In genomic region chr1:200674838-200675587, GRCh38 we compare ENCODE assay signal across 23 cellular contexts. TPM values are rescaled to one million over a fixed set of nuclear protein-coding genes. Genes with fewer than 3 reads are reported as not detected.
DNase-seq lines count a peak whose midpoint lies in the region; ATAC-seq, FAIRE-seq and TF ChIP-seq lines count a peak whose summit lies in the region.
"Had no signal": no experiment of that assay in that cellular context is flagged by ENCODE, and none has a peak within 500 bp of the region (broad histone marks: within the 10 kb centered on the region; RNA-seq: fewer than 3 reads in every experiment).

No MANE protein-coding gene starts in this region.

- TF ChIP-seq POLR2A in HepG2 (IDR thresholded peaks at IDR 0.05; ENCODE audit: insufficient read depth in 1 of 2, low read depth in 2 of 2, low read length in 2 of 2), result no peak

- peak overlapping the region; percentile 60 for H3K9ac ChIP-seq in mammary epithelial cell (ENCODE audit: insufficient read depth, low read length)
- no peak overlapping the region for H3K9ac ChIP-seq in HepG2 (ENCODE audit: insufficient read depth, low read depth, low read length)

- CTCF ChIA-PET in mammary epithelial cell (lab: Charles Lee; ENCODE audit: low non-redundant PET), result interaction anchor here (1.0 kb wide), 1 partner anchor 53 kb away, joined by 9 read pairs; no protein-coding TSS in a partner anchor
- CTCF ChIA-PET in HepG2 (lab: Yijun Ruan, JAX; ENCODE audit: low intra/inter-chr PET ratio, low total read pairs), result no interaction called here

- peaks cover 28% of the 10 kb centered on the region for H3K4me1 Mint-ChIP-seq in stimulated activated naive CD8-positive, alpha-beta T cell treated with anti-CD3 and anti-CD28 coated beads, Interleukin-15, Interleukin-2, amounts not matched to agents 100 ng/mL and 50 ng/mL, for 24 hours (ENCODE audit: low read depth)
- peaks cover 20% of the 10 kb centered on the region for H3K4me1 Mint-ChIP-seq in type B pancreatic cell (ENCODE audit: unreplicated experiment)

- H3K4me3 ChIP-seq in mammary epithelial cell (replicated peaks in 1 of 3; ENCODE audit: insufficient read depth in 1 of 3, low read depth in 2 of 3, low read length in 3 of 3), result peak overlapping the region in 1 of 3 experiments; percentile 2
- H3K4me3 ChIP-seq in HepG2 (replicated peaks in 1 of 3; ENCODE audit: insufficient read depth in 1 of 3, low read depth in 2 of 3, low read length in 3 of 3), result no peak overlapping the region
- H3K4me3 ChIP-seq: ascending aorta, esophagus muscularis mucosa, testis had no signal

- peak overlapping the region; percentile 63 for H3K4me2 ChIP-seq in mammary epithelial cell (ENCODE audit: insufficient read depth, low read depth, low read length)
- H3K4me2 ChIP-seq in HepG2 (ENCODE audit: low read depth, low read length), result no peak overlapping the region

- dilution Hi-C loops in mammary epithelial cell (cut with HindIII; ENCODE audit: low sequenced_read_pairs), result loop anchor here (5.0 kb wide), 1 partner anchor 42 kb away; no protein-coding TSS in a partner anchor

- 59% methylated on average over 5 of the region's 5 CpGs for WGBS in mammary epithelial cell (ENCODE audit: low coverage, missing lambda C conversion rate)
- WGBS in HepG2 (ENCODE audit: low lambda C conversion rate), result 52% methylated on average over 5 of the region's 5 CpGs

- H4K20me1 ChIP-seq in mammary epithelial cell (ENCODE audit: insufficient read depth, low read length), result no peaks in the 10 kb centered on the region
- no peaks in the 10 kb centered on the region for H4K20me1 ChIP-seq in HepG2 (ENCODE audit: insufficient read depth, low read length)

- in situ Hi-C loops in mammary epithelial cell (cut with MboI; ENCODE audit: low sequenced_read_pairs in 2 of 2), result no loop called here
- in situ Hi-C loops in HepG2 (cut with HindIII; ENCODE audit: extremely low pct_ligation_motif_present, low pct_unique_long_range_greater_than_20kb), result no loop called here

- no peaks in the 10 kb centered on the region for H3K27me3 ChIP-seq in mammary epithelial cell (ENCODE audit: insufficient read depth, low read length)
- no peaks in the 10 kb centered on the region for H3K27me3 ChIP-seq in HepG2 (ENCODE audit: control insufficient read depth in 1 of 2, insufficient read depth in 2 of 2, low read length in 2 of 2)
- H3K27me3 ChIP-seq: ascending aorta, esophagus muscularis mucosa, testis had no signal

- no peaks in the 10 kb centered on the region for H3K9me3 ChIP-seq in mammary epithelial cell (replicated peaks; ENCODE audit: insufficient read depth, low read length)
- no peaks in the 10 kb centered on the region for H3K9me3 ChIP-seq in HepG2 (ENCODE audit: low read length)
- H3K9me3 ChIP-seq: ascending aorta, esophagus muscularis mucosa, testis had no signal

- no peak for DNase-seq in stimulated activated naive CD8-positive, alpha-beta T cell treated with anti-CD3 and anti-CD28 coated beads, Interleukin-15, Interleukin-2, amounts not matched to agents 100 U/mL and 50 U/mL, for 24 hours
- no peak for DNase-seq in mammary epithelial cell
- DNase-seq in HepG2 (ENCODE audit: low spot score), result no peak
- DNase-seq in type B pancreatic cell (ENCODE audit: extremely low spot score, unreplicated experiment), result no peak
- no peak for DNase-seq in DMS153 treated with DMSO at 0.1 percent for 48 hours (lab: John Stamatoyannopoulos, UW; ENCODE audit: unreplicated experiment)
- no peak for DNase-seq in caudate nucleus (lab: John Stamatoyannopoulos, UW)
- DNase-seq: activated CD4-positive, alpha-beta T cell treated with anti-CD3 and anti-CD28 coated beads, Interleukin-2, amount 50 U/mL, for 4 hours; activated naive CD4-positive, alpha-beta T cell treated with anti-CD3 and anti-CD28 coated beads, Interleukin-2, amount 10 ng/mL, durations not matched to agents 7 days and 5 days; C1 segment of cervical spinal cord; Calu3; effector CD8-positive, alpha-beta T cell; NCI-H146; NCI-H2171; NCI-H524 treated with DMSO at 0.1 percent for 48 hours; T-helper 9 cell; testis had no signal

- POLR2A ChIA-PET in HepG2 (lab: Yijun Ruan, JAX), result no interaction called here

- no peak for TF ChIP-seq EP300 in HepG2 (IDR thresholded peaks at IDR 0.05; ENCODE audit: low read depth in 2 of 2, low read length in 2 of 2)
- TF ChIP-seq EP300 in HepG2 (CRISPR knock-in tag; IDR thresholded peaks at IDR 0.05; ENCODE audit: borderline replicate concordance), result no peak

- H3K27ac ChIP-seq in mammary epithelial cell (ENCODE audit: insufficient read depth, low read depth, low read length) (peak overlapping the region; percentile 95), HepG2 (ENCODE audit: extremely low read length, insufficient read depth, low read length) (no peak overlapping the region), caudate nucleus (ENCODE audit: low read depth, low read length) (no peak overlapping the region)
- H3K27ac ChIP-seq: ascending aorta, esophagus muscularis mucosa, testis had no signal

- FAIRE-seq in HepG2 (lab: Jason Lieb, UNC), result no peak
- FAIRE-seq: H1 had no signal

- TF ChIP-seq CTCF in mammary epithelial cell (conservative IDR thresholded peaks at IDR 0.05 in 1 of 2, IDR thresholded peaks at IDR 0.05 in 1 of 2; ENCODE audit: extremely low read depth in 1 of 2, insufficient read depth in 1 of 2, low read depth in 1 of 2, low read length in 2 of 2) (no peak), HepG2 (CRISPR knock-in tag; IDR thresholded peaks at IDR 0.05) (no peak), type B pancreatic cell (conservative IDR thresholded peaks at IDR 0.05) (no peak)

- ATAC-seq in stimulated activated naive CD8-positive, alpha-beta T cell treated with anti-CD3 and anti-CD28 coated beads, Interleukin-15, Interleukin-2, amounts not matched to agents 100 U/mL and 50 U/mL, for 24 hours, result no peak
- ATAC-seq in HepG2 (no peak), GM19452 (IDR thresholded peaks at IDR 0.05; ENCODE audit: unreplicated experiment) (no peak)
- ATAC-seq: natural killer cell treated with Interleukin-12 subunit alpha and Interleukin-12 subunit beta and Interleukin-15 and Interleukin-18, amount 100 ng/mL, for 72 hours had no signal

- no peaks in the 10 kb centered on the region for H3K36me3 Mint-ChIP-seq in stimulated activated naive CD8-positive, alpha-beta T cell treated with anti-CD3 and anti-CD28 coated beads, Interleukin-15, Interleukin-2, amounts not matched to agents 100 ng/mL and 50 ng/mL, for 24 hours (ENCODE audit: low read depth)
- H3K36me3 Mint-ChIP-seq in type B pancreatic cell, result no peaks in the 10 kb centered on the region
- H3K36me3 Mint-ChIP-seq: activated naive CD4-positive, alpha-beta T cell treated with anti-CD3 and anti-CD28 coated beads, Interleukin-2, amount 10 ng/mL, durations not matched to agents 7 days and 5 days; IgD-negative memory B cell; natural killer cell treated with Interleukin-12 subunit alpha and Interleukin-12 subunit beta and Interleukin-15 and Interleukin-18, amount 100 ng/mL, for 72 hours had no signal

- no peak for TF ChIP-seq RAD21 in HepG2 (CRISPR knock-in tag; IDR thresholded peaks at IDR 0.05)

- peaks cover 3% of the 10 kb centered on the region for H3K79me2 ChIP-seq in mammary epithelial cell (ENCODE audit: insufficient read depth, low read length)
- no peaks in the 10 kb centered on the region for H3K79me2 ChIP-seq in HepG2 (ENCODE audit: insufficient read depth, low read length)

- peak overlapping the region; percentile 49 for H3K27ac Mint-ChIP-seq in stimulated activated naive CD8-positive, alpha-beta T cell treated with anti-CD3 and anti-CD28 coated beads, Interleukin-15, Interleukin-2, amounts not matched to agents 100 ng/mL and 50 ng/mL, for 24 hours
- peak overlapping the region; percentile 60 for H3K27ac Mint-ChIP-seq in type B pancreatic cell
- H3K27ac Mint-ChIP-seq: activated naive CD4-positive, alpha-beta T cell treated with anti-CD3 and anti-CD28 coated beads, Interleukin-2, amount 10 ng/mL, durations not matched to agents 7 days and 5 days had no signal

- H3K9me3 Mint-ChIP-seq in stimulated activated naive CD8-positive, alpha-beta T cell treated with anti-CD3 and anti-CD28 coated beads, Interleukin-15, Interleukin-2, amounts not matched to agents 100 ng/mL and 50 ng/mL, for 24 hours, result no peaks in the 10 kb centered on the region
- H3K9me3 Mint-ChIP-seq in type B pancreatic cell, result no peaks in the 10 kb centered on the region
- H3K9me3 Mint-ChIP-seq: activated naive CD4-positive, alpha-beta T cell treated with anti-CD3 and anti-CD28 coated beads, Interleukin-2, amount 10 ng/mL, durations not matched to agents 7 days and 5 days; IgD-negative memory B cell; natural killer cell treated with Interleukin-12 subunit alpha and Interleukin-12 subunit beta and Interleukin-15 and Interleukin-18, amount 100 ng/mL, for 72 hours had no signal

- intact Hi-C loops in mammary epithelial cell (cut with micrococcal nuclease), result loop anchor here (1.0 kb wide), 4 partner anchors 9 to 64 kb away; no protein-coding TSS in a partner anchor
- intact Hi-C loops in HepG2 (cut with micrococcal nuclease; ENCODE audit: unreplicated experiment), result no loop called here

- no peak overlapping the region for H3K4me3 Mint-ChIP-seq in stimulated activated naive CD8-positive, alpha-beta T cell treated with anti-CD3 and anti-CD28 coated beads, Interleukin-15, Interleukin-2, amounts not matched to agents 100 ng/mL and 50 ng/mL, for 24 hours
- no peak overlapping the region for H3K4me3 Mint-ChIP-seq in type B pancreatic cell
- H3K4me3 Mint-ChIP-seq: activated naive CD4-positive, alpha-beta T cell treated with anti-CD3 and anti-CD28 coated beads, Interleukin-2, amount 10 ng/mL, durations not matched to agents 7 days and 5 days; IgD-negative memory B cell; natural killer cell treated with Interleukin-12 subunit alpha and Interleukin-12 subunit beta and Interleukin-15 and Interleukin-18, amount 100 ng/mL, for 72 hours had no signal

- H3K27me3 Mint-ChIP-seq in stimulated activated naive CD8-positive, alpha-beta T cell treated with anti-CD3 and anti-CD28 coated beads, Interleukin-15, Interleukin-2, amounts not matched to agents 100 ng/mL and 50 ng/mL, for 24 hours, result peaks cover 3% of the 10 kb centered on the region
- no peaks in the 10 kb centered on the region for H3K27me3 Mint-ChIP-seq in type B pancreatic cell
- H3K27me3 Mint-ChIP-seq: activated naive CD4-positive, alpha-beta T cell treated with anti-CD3 and anti-CD28 coated beads, Interleukin-2, amount 10 ng/mL, durations not matched to agents 7 days and 5 days; IgD-negative memory B cell had no signal

- H2AFZ ChIP-seq in mammary epithelial cell (ENCODE audit: low read depth, low read length) (peak overlapping the region; percentile 51), HepG2 (ENCODE audit: low read length) (no peak overlapping the region)

- no peaks in the 10 kb centered on the region for H3K36me3 ChIP-seq in mammary epithelial cell (ENCODE audit: insufficient read depth, low read length)
- H3K36me3 ChIP-seq in HepG2 (replicated peaks in 1 of 2; ENCODE audit: control insufficient read depth in 1 of 2, insufficient read depth in 2 of 2, low read length in 2 of 2), result no peaks in the 10 kb centered on the region
- H3K36me3 ChIP-seq: ascending aorta, esophagus muscularis mucosa had no signal

- H3K4me1 ChIP-seq in mammary epithelial cell (ENCODE audit: insufficient read depth, low read length), result peaks cover 39% of the 10 kb centered on the region
- peaks cover 10% of the 10 kb centered on the region for H3K4me1 ChIP-seq in HepG2 (ENCODE audit: insufficient read depth, low read length)

- BruUV-seq in mammary epithelial cell (replicated peaks; lab: Mats Ljungman, UMichigan) (TSS peak; percentile 63), HepG2 (replicated peaks; lab: Mats Ljungman, UMichigan) (no TSS peak)

RNA-seq across cellular contexts. Expression of gene DDX59, which starts 5.3 kb away (rescaled TPM):
- total RNA-seq in mammary epithelial cell (10 to 100 TPM in 1 of 2 donors, 1 to 10 TPM in 1; 8.7 to 20.0 TPM), HepG2 (2016; rRNA removed; fragmentation: Illumina TruSeq; extraction: Trizol) (14.8 and 21.7 TPM in 2 replicates), type B pancreatic cell (ENCODE audit: low replicate concordance) (17.1 and 19.0 TPM in 2 replicates)
- polyA plus RNA-seq in mammary epithelial cell (9.2 TPM), HepG2 (2011; rRNA removed) (11.5 and 12.1 TPM in 2 replicates)
- polyA minus RNA-seq in mammary epithelial cell, result 11.5 TPM
- 9.7 and 10.1 TPM in 2 replicates for total RNA-seq in HepG2 (2016; cell fraction: cytosol; rRNA removed; fragmentation: Illumina TruSeq; extraction: Trizol; ENCODE audit: low read depth)
- total RNA-seq in HepG2 (2016; cell fraction: insoluble cytoplasmic fraction; rRNA removed; fragmentation: Illumina TruSeq; extraction: Trizol), result 15.3 and 21.6 TPM in 2 replicates
- 15.6 and 16.7 TPM in 2 replicates for total RNA-seq in HepG2 (2016; cell fraction: membrane; rRNA removed; fragmentation: Illumina TruSeq; extraction: Trizol)
- total RNA-seq in HepG2 (2016; cell fraction: nucleus; rRNA removed; fragmentation: Illumina TruSeq; extraction: Trizol), result 9.1 and 12.1 TPM in 2 replicates
- polyA plus RNA-seq in HepG2 (2011; cell fraction: cytosol; rRNA removed), result 6.3 and 9.1 TPM in 2 replicates
- polyA plus RNA-seq in HepG2 (2011; cell fraction: nucleus; rRNA removed), result 6.7 and 7.1 TPM in 2 replicates
- 9.1 and 10.8 TPM in 2 replicates for polyA plus RNA-seq in HepG2 (2012)
- 4.8 and 6.4 TPM in 2 replicates for polyA plus RNA-seq in HepG2 (2016; cell fraction: cytosol; fragmentation: Illumina TruSeq; extraction: Trizol; ENCODE audit: low read depth)
- 23.9 and 24.2 TPM in 2 replicates for polyA plus RNA-seq in HepG2 (2016; cell fraction: insoluble cytoplasmic fraction; fragmentation: Illumina TruSeq; extraction: Trizol; ENCODE audit: low read depth)
- 7.6 and 9.1 TPM in 2 replicates for polyA plus RNA-seq in HepG2 (2016; cell fraction: membrane; fragmentation: Illumina TruSeq; extraction: Trizol; ENCODE audit: low read depth)
- 20.1 and 20.2 TPM in 2 replicates for polyA plus RNA-seq in HepG2 (2016; cell fraction: nucleus; fragmentation: Illumina TruSeq; extraction: Trizol; ENCODE audit: insufficient read depth, low read depth)
- polyA minus RNA-seq in HepG2 (2011; rRNA and poly(A)+ RNA removed; ENCODE audit: low replicate concordance), result 4.5 and 17.0 TPM in 2 replicates
- polyA minus RNA-seq in HepG2 (2011; cell fraction: cytosol; rRNA and poly(A)+ RNA removed), result 4.5 and 6.7 TPM in 2 replicates
- polyA minus RNA-seq in HepG2 (2011; cell fraction: nucleus; rRNA and poly(A)+ RNA removed), result 12.6 and 15.3 TPM in 2 replicates

RNA-seq across cellular contexts. Expression of gene KIF14, which starts 54.5 kb away (rescaled TPM):
- total RNA-seq in mammary epithelial cell (10 to 100 TPM in 1 of 2 donors, under 1 TPM in 1; 0.67 to 11.7 TPM), HepG2 (2016; rRNA removed; fragmentation: Illumina TruSeq; extraction: Trizol) (11.2 and 17.5 TPM in 2 replicates), type B pancreatic cell (ENCODE audit: low replicate concordance) (3.8 and 12.8 TPM in 2 replicates)
- polyA plus RNA-seq in mammary epithelial cell (5.3 TPM), HepG2 (2011; rRNA removed) (1.5 and 3.3 TPM in 2 replicates)
- 7.4 TPM for polyA minus RNA-seq in mammary epithelial cell
- total RNA-seq in HepG2 (2016; cell fraction: cytosol; rRNA removed; fragmentation: Illumina TruSeq; extraction: Trizol; ENCODE audit: low read depth), result 2.7 and 3.1 TPM in 2 replicates
- total RNA-seq in HepG2 (2016; cell fraction: insoluble cytoplasmic fraction; rRNA removed; fragmentation: Illumina TruSeq; extraction: Trizol), result 10.9 and 17.7 TPM in 2 replicates
- total RNA-seq in HepG2 (2016; cell fraction: membrane; rRNA removed; fragmentation: Illumina TruSeq; extraction: Trizol), result 3.5 and 4.2 TPM in 2 replicates
- total RNA-seq in HepG2 (2016; cell fraction: nucleus; rRNA removed; fragmentation: Illumina TruSeq; extraction: Trizol), result 10.2 and 10.3 TPM in 2 replicates
- polyA plus RNA-seq in HepG2 (2011; cell fraction: cytosol; rRNA removed), result 0.79 and 0.88 TPM in 2 replicates
- 1.7 and 2.1 TPM in 2 replicates for polyA plus RNA-seq in HepG2 (2011; cell fraction: nucleus; rRNA removed)
- 1.9 and 4.0 TPM in 2 replicates for polyA plus RNA-seq in HepG2 (2012)
- 0.09 and 0.12 TPM in 2 replicates for polyA plus RNA-seq in HepG2 (2016; cell fraction: cytosol; fragmentation: Illumina TruSeq; extraction: Trizol; ENCODE audit: low read depth)
- polyA plus RNA-seq in HepG2 (2016; cell fraction: insoluble cytoplasmic fraction; fragmentation: Illumina TruSeq; extraction: Trizol; ENCODE audit: low read depth), result 7.9 and 9.4 TPM in 2 replicates
- polyA plus RNA-seq in HepG2 (2016; cell fraction: membrane; fragmentation: Illumina TruSeq; extraction: Trizol; ENCODE audit: low read depth), result 0.41 and 0.43 TPM in 2 replicates
- 13.9 and 16.4 TPM in 2 replicates for polyA plus RNA-seq in HepG2 (2016; cell fraction: nucleus; fragmentation: Illumina TruSeq; extraction: Trizol; ENCODE audit: insufficient read depth, low read depth)
- polyA minus RNA-seq in HepG2 (2011; rRNA and poly(A)+ RNA removed; ENCODE audit: low replicate concordance), result 1.3 and 7.8 TPM in 2 replicates
- 3.0 and 3.9 TPM in 2 replicates for polyA minus RNA-seq in HepG2 (2011; cell fraction: cytosol; rRNA and poly(A)+ RNA removed)
- polyA minus RNA-seq in HepG2 (2011; cell fraction: nucleus; rRNA and poly(A)+ RNA removed), result 5.8 and 6.8 TPM in 2 replicates
- total RNA-seq: ascending aorta had no signal
